ENCODE assay signal across 1 cellular context in the genomic region with DNA sequence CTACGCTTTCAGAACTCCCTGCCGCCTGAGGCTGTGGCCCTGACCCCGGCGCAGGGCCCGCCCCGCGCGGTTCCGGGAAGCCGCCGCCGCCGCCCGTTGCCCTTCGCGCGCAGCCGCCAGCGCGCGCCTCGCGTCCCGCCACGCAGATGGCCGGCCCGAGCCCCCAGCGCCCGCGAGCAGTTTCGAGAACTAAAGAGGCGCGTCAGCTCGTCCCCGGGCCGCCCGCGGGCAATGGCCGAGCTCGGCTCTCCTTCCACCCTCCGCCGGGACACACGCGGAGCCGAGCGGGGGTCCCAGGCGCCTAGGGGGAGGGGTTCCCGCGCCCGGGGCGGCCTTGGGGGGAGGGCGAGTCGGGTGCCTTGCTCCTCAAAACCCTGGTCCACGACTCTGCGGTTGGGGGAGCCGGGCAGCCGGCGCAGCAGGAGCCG.
TF ChIP-seq lines count a peak whose summit lies in the region.

No MANE protein-coding gene starts in this region.

TF ChIP-seq in HEK293T, 16 proteins besides CTCF, POLR2A, EP300 and RAD21 (continued from another document):
- TF ChIP-seq PKNOX1 (IDR thresholded peaks at IDR 0.05), result no peak
